In genomic region chr10:70851597-70852475, GRCh38 we compare ENCODE assay signal across 1 cellular context.
TF ChIP-seq lines count a peak whose summit lies in the region.

No MANE protein-coding gene starts in this region.

TF ChIP-seq in HepG2, 621 proteins besides CTCF, POLR2A, EP300 and RAD21 (continued from another document and continues in another):
- TF ChIP-seq LRRFIP1 (CRISPR knock-in tag; conservative IDR thresholded peaks at IDR 0.05) (no peak), MEIS2 (CRISPR knock-in tag; IDR thresholded peaks at IDR 0.05) (no peak), ZNF143 (CRISPR knock-in tag; IDR thresholded peaks at IDR 0.05) (no peak), ZNF180 (CRISPR knock-in tag; IDR thresholded peaks at IDR 0.05; ENCODE audit: borderline replicate concordance, low read depth) (no peak), HNRNPL (IDR thresholded peaks at IDR 0.05; ENCODE audit: low read depth, low read length) (no peak), ATAD3A (CRISPR knock-in tag; IDR thresholded peaks at IDR 0.05) (no peak), ZNF329 (CRISPR knock-in tag; IDR thresholded peaks at IDR 0.05; ENCODE audit: low read depth) (no peak), FOXJ3 (CRISPR knock-in tag; IDR thresholded peaks at IDR 0.05; ENCODE audit: borderline replicate concordance) (0 out of 2 replicates have a peak, but pooled peaks have one; percentile 0), ZNF234 (CRISPR knock-in tag; conservative IDR thresholded peaks at IDR 0.05) (no peak), ELF4 (CRISPR knock-in tag; IDR thresholded peaks at IDR 0.05; ENCODE audit: borderline replicate concordance) (no peak), MIXL1 (CRISPR knock-in tag; IDR thresholded peaks at IDR 0.05) (peak; percentile 86), ZNF776 (CRISPR knock-in tag; IDR thresholded peaks at IDR 0.05) (no peak), ZNF629 (CRISPR knock-in tag; conservative IDR thresholded peaks at IDR 0.05) (0 out of 2 replicates have a peak, but pooled peaks have one; percentile 21), DMAP1 (CRISPR knock-in tag; IDR thresholded peaks at IDR 0.05) (no peak), ZNF614 (CRISPR knock-in tag; IDR thresholded peaks at IDR 0.05; ENCODE audit: borderline replicate concordance) (peak; percentile 62; the same call in 1 of the 2 replicates), ZBTB49 (CRISPR knock-in tag; IDR thresholded peaks at IDR 0.05; ENCODE audit: borderline replicate concordance) (no peak), RARA (CRISPR knock-in tag; IDR thresholded peaks at IDR 0.05) (peak; percentile 68), SRSF1 (optimal IDR thresholded peaks at IDR 0.05; ENCODE audit: low read depth, low read length) (no peak), KLF16 (CRISPR knock-in tag; IDR thresholded peaks at IDR 0.05) (no peak), HNF4G (IDR thresholded peaks at IDR 0.05; ENCODE audit: borderline replicate concordance, low read depth, low read length) (peak; percentile 42; the same call in 1 of the 2 replicates), HNF4G (CRISPR knock-in tag; IDR thresholded peaks at IDR 0.05; ENCODE audit: borderline replicate concordance, low read depth) (no peak), ZFY (CRISPR knock-in tag; IDR thresholded peaks at IDR 0.05) (peak; percentile 19; the same call in 1 of the 2 replicates), HIC2 (CRISPR knock-in tag; IDR thresholded peaks at IDR 0.05; ENCODE audit: low read depth) (peak; percentile 55; the same call in 1 of the 2 replicates), RFX1 (IDR thresholded peaks at IDR 0.05) (no peak), MXD4 (CRISPR knock-in tag; IDR thresholded peaks at IDR 0.05) (no peak; the same call in 1 of the 2 replicates), ZNF331 (CRISPR knock-in tag; IDR thresholded peaks at IDR 0.05) (no peak), AHR (CRISPR knock-in tag; IDR thresholded peaks at IDR 0.05) (no peak), ZNF224 (CRISPR knock-in tag; IDR thresholded peaks at IDR 0.05) (no peak), MED1 (CRISPR knock-in tag; IDR thresholded peaks at IDR 0.05) (no peak), EEA1 (CRISPR knock-in tag; IDR thresholded peaks at IDR 0.05; ENCODE audit: borderline replicate concordance) (no peak), HMGXB4 (CRISPR knock-in tag; IDR thresholded peaks at IDR 0.05; ENCODE audit: borderline replicate concordance in 1 of 2, low read depth in 1 of 2) (no peak), ZNF569 (CRISPR knock-in tag; IDR thresholded peaks at IDR 0.05; ENCODE audit: borderline replicate concordance) (no peak), GATAD2A (CRISPR knock-in tag; IDR thresholded peaks at IDR 0.05) (peak; percentile 73), ZEB1 (IDR thresholded peaks at IDR 0.05; ENCODE audit: insufficient replicate concordance, low read depth) (peak; percentile 79), PAWR (CRISPR knock-in tag; IDR thresholded peaks at IDR 0.05; ENCODE audit: borderline replicate concordance) (no peak), TEAD3 (CRISPR knock-in tag; optimal IDR thresholded peaks at IDR 0.05; ENCODE audit: borderline replicate concordance) (peak; percentile 11), YEATS2 (CRISPR knock-in tag; IDR thresholded peaks at IDR 0.05; ENCODE audit: borderline replicate concordance) (no peak), RBAK (CRISPR knock-in tag; IDR thresholded peaks at IDR 0.05) (no peak), ZNF18 (CRISPR knock-in tag; IDR thresholded peaks at IDR 0.05; ENCODE audit: insufficient replicate concordance) (no peak), TBP (CRISPR knock-in tag; IDR thresholded peaks at IDR 0.05) (no peak), SRF (IDR thresholded peaks at IDR 0.05; ENCODE audit: low read depth, low read length) (no peak), HINFP (CRISPR knock-in tag; IDR thresholded peaks at IDR 0.05; ENCODE audit: low read depth) (no peak), RBM22 (optimal IDR thresholded peaks at IDR 0.05; ENCODE audit: low read length) (no peak), ZBTB7B (CRISPR knock-in tag; IDR thresholded peaks at IDR 0.05) (peak; percentile 51; the same call in 1 of the 2 replicates), SRSF4 (IDR thresholded peaks at IDR 0.05; ENCODE audit: low read depth, low read length, poor library complexity, severe bottlenecking) (no peak), NFATC3 (CRISPR knock-in tag; IDR thresholded peaks at IDR 0.05) (no peak), HDAC2 (CRISPR knock-in tag; IDR thresholded peaks at IDR 0.05) (peak; percentile 71; the same call in 1 of the 2 replicates), PRDM4 (CRISPR knock-in tag; IDR thresholded peaks at IDR 0.05; ENCODE audit: borderline replicate concordance) (no peak), ZBTB43 (CRISPR knock-in tag; conservative IDR thresholded peaks at IDR 0.05) (peak; percentile 50; the same call in 1 of the 2 replicates), E2F5 (CRISPR knock-in tag; conservative IDR thresholded peaks at IDR 0.05) (no peak)
